Comparison of ENCODE assay signal across 1 cellular context in genomic region chr10:99534456-99534938, GRCh38.
TF ChIP-seq lines count a peak whose summit lies in the region.

No MANE protein-coding gene starts in this region.

TF ChIP-seq in IMR-90, 13 proteins besides CTCF, POLR2A, EP300 and RAD21 (continued from another document):
- no peak for TF ChIP-seq USF2 (IDR thresholded peaks at IDR 0.05; ENCODE audit: low read depth, low read length)
